In genomic region chr15:76529911-76530310, GRCh38 we compare ENCODE assay signal across 19 cellular contexts.
DNase-seq lines count a peak whose midpoint lies in the region; ATAC-seq and TF ChIP-seq lines count a peak whose summit lies in the region.
"Had no signal": no experiment of that assay in that cellular context is flagged by ENCODE, and none has a peak within 500 bp of the region (broad histone marks: within the 10 kb centered on the region; RNA-seq: fewer than 3 reads in every experiment).

No MANE protein-coding gene starts in this region.

- H3K9me1 ChIP-seq in IMR-90 (ENCODE audit: insufficient read depth, low read length): no peaks in the 10 kb centered on the region

- no peak overlapping the region for H2BK15ac ChIP-seq in IMR-90 (ENCODE audit: low read depth, low read length)

- CTCF ChIA-PET in IMR-90 (lab: Yijun Ruan, JAX): interaction anchor here (0.9 kb wide), 1 partner anchor 11 kb away, joined by 4 read pairs; no protein-coding TSS in a partner anchor

- no peak overlapping the region for H3K18ac ChIP-seq in IMR-90 (ENCODE audit: low read depth, low read length)

- POLR2A ChIA-PET in IMR-90 (lab: Charles Lee; ENCODE audit: unreplicated experiment): no interaction called here

- H3K4me2 ChIP-seq in IMR-90 (ENCODE audit: low read depth, low read length): no peak overlapping the region
- H3K4me2 ChIP-seq: SK-N-SH had no signal

- dilution Hi-C loops in IMR-90 (cut with HindIII; ENCODE audit: low sequenced_read_pairs, unreplicated experiment): no loop called here

- no peak for ATAC-seq in IMR-90 (ENCODE audit: low read depth)
- ATAC-seq in HG03159 (IDR thresholded peaks at IDR 0.05; ENCODE audit: unreplicated experiment): no peak

- H3K27me3 ChIP-seq in IMR-90 (ENCODE audit: control insufficient read depth, insufficient read depth, low read length) (no peaks in the 10 kb centered on the region), esophagus squamous epithelium (no peaks in the 10 kb centered on the region)

- DNase-seq in IMR-90 (peak; percentile 26), astrocyte of the spinal cord (ENCODE audit: low read depth, low spot score) (peak; percentile 1), kidney tubule cell (ENCODE audit: low spot score) (peak; percentile 22), RPMI8226 (no peak), esophagus squamous epithelium (lab: John Stamatoyannopoulos, UW) (no peak), NCI-H526 treated with DMSO at 0.1 percent for 48 hours (lab: John Stamatoyannopoulos, UW) (no peak)
- DNase-seq: ACHN; DMS79 treated with DMSO at 0.1 percent for 48 hours; GF-D8; GOT3; Kasumi-1; NCI-H1092 treated with DMSO at 0.1 percent for 48 hours; NCI-H146; NCI-H2081 treated with DMSO at 0.1 percent for 48 hours; NCI-H446 treated with DMSO at 0.1 percent for 48 hours; NK-92 treated with Interleukin-12 subunit alpha and Interleukin-12 subunit beta, amount 100 ng/mL, for 24 hours; SHP77; SK-N-SH had no signal

- H4K20me1 ChIP-seq in IMR-90 (ENCODE audit: insufficient read depth, low read length): no peaks in the 10 kb centered on the region

- intact Hi-C loops in IMR-90 (cut with micrococcal nuclease): no loop called here
- intact Hi-C loops in esophagus squamous epithelium (cut with DNase I): no loop called here

- H2AK9ac ChIP-seq in IMR-90 (replicated peaks; ENCODE audit: low read depth, low read length, poor library complexity): no peak overlapping the region

- no peak overlapping the region for H3K56ac ChIP-seq in IMR-90 (ENCODE audit: extremely low read depth, insufficient read depth, low read length)

- in situ Hi-C loops in IMR-90 (cut with MboI; ENCODE audit: low sequenced_read_pairs): no loop called here
- in situ Hi-C loops in astrocyte of the spinal cord (cut with HindIII; ENCODE audit: low sequenced_read_pairs): no loop called here

- H3K14ac ChIP-seq in IMR-90 (replicated peaks; ENCODE audit: low read depth, low read length): no peak overlapping the region

- H3K4ac ChIP-seq in IMR-90 (ENCODE audit: low read depth, low read length): no peak overlapping the region

- no peak overlapping the region for H2BK5ac ChIP-seq in IMR-90 (ENCODE audit: low read depth, low read length, poor library complexity, severe bottlenecking)

- H3K4me1 ChIP-seq in IMR-90 (ENCODE audit: control insufficient read depth, insufficient read depth, low read length) (no peaks in the 10 kb centered on the region), esophagus squamous epithelium (no peaks in the 10 kb centered on the region)

- no peak for TF ChIP-seq CTCF in IMR-90 (conservative IDR thresholded peaks at IDR 0.05; ENCODE audit: low read depth, low read length)
- TF ChIP-seq CTCF in astrocyte of the spinal cord (IDR thresholded peaks at IDR 0.05; ENCODE audit: low read depth, low read length): no peak
- no peak for TF ChIP-seq CTCF in esophagus squamous epithelium (IDR thresholded peaks at IDR 0.05)

- TF ChIP-seq POLR2A in IMR-90 (IDR thresholded peaks at IDR 0.05; ENCODE audit: low read depth, low read length): no peak
- no peak for TF ChIP-seq POLR2A in esophagus squamous epithelium (IDR thresholded peaks at IDR 0.05)

- H3K79me1 ChIP-seq in IMR-90 (ENCODE audit: low read depth in 1 of 2, low read length in 2 of 2): no peaks in the 10 kb centered on the region

- no peak overlapping the region for H2AFZ ChIP-seq in IMR-90 (replicated peaks; ENCODE audit: low read length, poor library complexity)

- no CpG with 5 or more reads among the region's 3 CpGs for WGBS in IMR-90 (ENCODE audit: extremely low coverage in 2 of 2, insufficient read length in 1 of 2), 2 experiments
- 96 to 97% methylated on average over 3 of the region's 3 CpGs for WGBS in esophagus squamous epithelium, 2 donors

- no peak overlapping the region for H2BK20ac ChIP-seq in IMR-90 (ENCODE audit: low read depth, low read length)

- H2AK5ac ChIP-seq in IMR-90 (ENCODE audit: low read depth, low read length): no peak overlapping the region

- TF ChIP-seq RAD21 in IMR-90 (IDR thresholded peaks at IDR 0.05; ENCODE audit: low read length): no peak

- H3K27ac ChIP-seq in IMR-90 (ENCODE audit: insufficient read depth, low read length): no peak overlapping the region
- no peak overlapping the region for H3K27ac ChIP-seq in esophagus squamous epithelium

- H3K4me3 ChIP-seq in IMR-90 (ENCODE audit: insufficient read depth, low read depth, low read length) (no peak overlapping the region), astrocyte of the spinal cord (ENCODE audit: low read depth, low read length) (no peak overlapping the region), esophagus squamous epithelium (no peak overlapping the region)

- no peak overlapping the region for H4K5ac ChIP-seq in IMR-90 (ENCODE audit: low read depth, low read length)

- H3K9me3 ChIP-seq in IMR-90 (ENCODE audit: control insufficient read depth, insufficient read depth, low read length) (no peaks in the 10 kb centered on the region), esophagus squamous epithelium (no peaks in the 10 kb centered on the region)
- H3K9me3 ChIP-seq: SK-N-SH had no signal

- H3K23ac ChIP-seq in IMR-90 (ENCODE audit: low read depth, low read length): peak overlapping the region; percentile 15; the same call in 1 of the 2 replicates

- H3K36me3 ChIP-seq in IMR-90 (ENCODE audit: control insufficient read depth, insufficient read depth, low read length): no peaks in the 10 kb centered on the region
- H3K36me3 ChIP-seq in esophagus squamous epithelium: no peaks in the 10 kb centered on the region

- H4K8ac ChIP-seq in IMR-90 (ENCODE audit: low read depth in 2 of 2, low read length in 2 of 2): no peak overlapping the region

- H4K91ac ChIP-seq in IMR-90 (ENCODE audit: insufficient read depth, low read depth, low read length): no peak overlapping the region

- H3K9ac ChIP-seq in IMR-90 (ENCODE audit: low read depth, low read length): no peak overlapping the region
- H3K9ac ChIP-seq: SK-N-SH had no signal

- no TSS peak for BruUV-seq in IMR-90 (replicated peaks; lab: Mats Ljungman, UMichigan)

- no peak overlapping the region for H2BK120ac ChIP-seq in IMR-90 (ENCODE audit: low read depth, low read length)

TF ChIP-seq in IMR-90, 13 proteins besides CTCF, POLR2A, EP300 and RAD21:
- TF ChIP-seq MAFK (IDR thresholded peaks at IDR 0.05; ENCODE audit: low read depth, low read length) (no peak), SMC3 (IDR thresholded peaks at IDR 0.05; ENCODE audit: low read depth, low read length) (no peak), MXI1 (IDR thresholded peaks at IDR 0.05; ENCODE audit: borderline replicate concordance, low read depth, low read length) (no peak), NFE2L2 (IDR thresholded peaks at IDR 0.05; ENCODE audit: low read depth, low read length) (no peak), CEBPB (IDR thresholded peaks at IDR 0.05; ENCODE audit: low read depth, low read length) (no peak), USF2 (IDR thresholded peaks at IDR 0.05; ENCODE audit: low read depth, low read length) (no peak), BHLHE40 (IDR thresholded peaks at IDR 0.05; ENCODE audit: low read depth, low read length) (no peak), FOS (IDR thresholded peaks at IDR 0.05; ENCODE audit: low read depth, low read length) (no peak), RFX5 (IDR thresholded peaks at IDR 0.05; ENCODE audit: low read depth, low read length) (no peak), CHD1 (IDR thresholded peaks at IDR 0.05; ENCODE audit: low read depth, low read length) (no peak), RCOR1 (IDR thresholded peaks at IDR 0.05; ENCODE audit: insufficient replicate concordance, low read length) (no peak)

Comparison
In these comparisons a context has a peak if more than half of its experiments do, and no peak if none do; other contexts are left out.
1. DNase-seq: peak in IMR-90 (single experiment), astrocyte of the spinal cord (single experiment) and kidney tubule cell (single experiment); none in RPMI8226 (single experiment), esophagus squamous epithelium (single experiment) and NCI-H526 treated with DMSO at 0.1 percent for 48 hours (single experiment).